ENCODE assay signal across 16 cellular contexts in the genomic region with DNA sequence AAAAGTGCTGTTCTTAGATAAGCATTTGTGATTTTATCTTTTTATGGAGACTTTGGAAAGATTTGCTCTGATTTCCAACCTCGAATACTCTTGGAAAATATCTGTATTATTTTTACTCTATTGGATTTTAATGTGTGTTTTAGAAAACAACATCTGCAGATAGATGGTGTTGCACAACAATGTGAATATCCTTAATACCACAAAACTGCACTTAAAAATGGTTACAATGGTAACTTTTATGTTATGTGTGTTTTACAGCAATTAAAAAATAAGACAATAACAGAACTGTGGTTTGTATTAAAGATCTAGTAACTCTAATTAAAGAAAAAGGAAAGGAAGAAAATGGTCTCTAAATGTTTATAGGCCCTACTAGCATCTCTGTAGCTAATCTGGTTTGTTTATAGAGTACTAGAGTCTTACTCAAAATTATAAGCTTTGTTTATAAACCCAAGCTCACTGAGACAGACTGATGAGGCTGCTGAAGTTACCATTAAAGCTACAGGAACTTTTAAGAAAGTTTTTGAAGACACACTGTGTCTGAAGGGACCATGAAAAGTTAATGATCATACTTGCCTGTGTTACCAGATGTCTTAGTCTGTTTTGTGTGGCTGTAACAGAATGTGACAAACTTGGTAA.
A peak's percentile ranks its signal among the peaks of the same experiment; 100 is the strongest.
DNase-seq lines count a peak whose midpoint lies in the region; ATAC-seq, FAIRE-seq and TF ChIP-seq lines count a peak whose summit lies in the region.
"Had no signal": no experiment of that assay in that cellular context is flagged by ENCODE, and none has a peak within 500 bp of the region (broad histone marks: within the 10 kb centered on the region; RNA-seq: fewer than 3 reads in every experiment).

No MANE protein-coding gene starts in this region.

- FAIRE-seq in kidney (lab: Jason Lieb, UNC) = peak; percentile 33

- no peaks in the 10 kb centered on the region for H3K27me3 Mint-ChIP-seq in activated naive CD8-positive, alpha-beta T cell treated with anti-CD3 and anti-CD28 coated beads, Interleukin-2, amount 10 ng/mL, durations not matched to agents 7 days and 5 days
- no peaks in the 10 kb centered on the region for H3K27me3 Mint-ChIP-seq in activated naive CD8-positive, alpha-beta T cell treated with anti-CD3 and anti-CD28 coated beads for 36 hours
- H3K27me3 Mint-ChIP-seq in activated CD8-positive, alpha-beta T cell treated with anti-CD3 and anti-CD28 coated beads, Interleukin-2, amount 10 ng/mL, durations not matched to agents 7 days and 5 days (ENCODE audit: low read depth) = no peaks in the 10 kb centered on the region
- no peaks in the 10 kb centered on the region for H3K27me3 Mint-ChIP-seq in CD8-positive, alpha-beta T cell (ENCODE audit: low read depth)

- no peak for TF ChIP-seq CTCF in kidney (IDR thresholded peaks at IDR 0.05; ENCODE audit: borderline replicate concordance, extremely low read depth, insufficient read depth)
- TF ChIP-seq CTCF in CD8-positive, alpha-beta T cell (IDR thresholded peaks at IDR 0.05) = no peak

- peak overlapping the region; percentile 96 for H3K27ac Mint-ChIP-seq in activated naive CD8-positive, alpha-beta T cell treated with anti-CD3 and anti-CD28 coated beads, Interleukin-2, amount 10 ng/mL, durations not matched to agents 7 days and 5 days
- no peak overlapping the region for H3K27ac Mint-ChIP-seq in activated naive CD8-positive, alpha-beta T cell treated with anti-CD3 and anti-CD28 coated beads for 36 hours
- peak overlapping the region; percentile 96 for H3K27ac Mint-ChIP-seq in activated CD8-positive, alpha-beta T cell treated with anti-CD3 and anti-CD28 coated beads, Interleukin-2, amount 10 ng/mL, durations not matched to agents 7 days and 5 days
- no peak overlapping the region for H3K27ac Mint-ChIP-seq in CD8-positive, alpha-beta T cell

- H3K4me1 ChIP-seq in kidney (ENCODE audit: control insufficient read depth in 1 of 2, insufficient read depth in 1 of 2, low read depth in 1 of 2, low read length in 2 of 2) = no peaks in the 10 kb centered on the region
- H3K4me1 ChIP-seq in stomach smooth muscle (ENCODE audit: control insufficient read depth, insufficient read depth, low read length) = peaks cover 21% of the 10 kb centered on the region
- no peaks in the 10 kb centered on the region for H3K4me1 ChIP-seq in CD8-positive, alpha-beta T cell (ENCODE audit: insufficient read depth, low read length)

- CTCF ChIA-PET in activated CD8-positive, alpha-beta T cell treated with anti-CD3 and anti-CD28 coated beads, Interleukin-2, amount 10 ng/mL, durations not matched to agents 7 days and 5 days (lab: Charles Lee) = interaction anchor here (1.0 to 25.7 kb wide), 9 partner anchors 10 to 140 kb away, joined by 3 to 775 read pairs (median 17); a partner anchor contains a TSS
- CTCF ChIA-PET in CD8-positive, alpha-beta T cell (lab: Charles Lee) = interaction anchor here (1.5 to 2.0 kb wide), 3 partner anchors 9 to 139 kb away, joined by 4 to 8 read pairs (median 7); a partner anchor contains a TSS

- no peaks in the 10 kb centered on the region for H3K9me3 ChIP-seq in kidney (ENCODE audit: control insufficient read depth in 1 of 2, low read length in 2 of 2)
- H3K9me3 ChIP-seq in stomach smooth muscle (ENCODE audit: control insufficient read depth in 2 of 2, low read length in 2 of 2) = no peaks in the 10 kb centered on the region
- no peaks in the 10 kb centered on the region for H3K9me3 ChIP-seq in CD8-positive, alpha-beta T cell (ENCODE audit: low read length)
- H3K9me3 ChIP-seq: MG63, uterus had no signal

- H3K36me3 Mint-ChIP-seq in activated naive CD8-positive, alpha-beta T cell treated with anti-CD3 and anti-CD28 coated beads, Interleukin-2, amount 10 ng/mL, durations not matched to agents 7 days and 5 days = peaks cover 16% of the 10 kb centered on the region
- no peaks in the 10 kb centered on the region for H3K36me3 Mint-ChIP-seq in activated naive CD8-positive, alpha-beta T cell treated with anti-CD3 and anti-CD28 coated beads for 36 hours
- H3K36me3 Mint-ChIP-seq in activated CD8-positive, alpha-beta T cell treated with anti-CD3 and anti-CD28 coated beads, Interleukin-2, amount 10 ng/mL, durations not matched to agents 7 days and 5 days (ENCODE audit: low read depth) = peaks cover 40% of the 10 kb centered on the region
- no peaks in the 10 kb centered on the region for H3K36me3 Mint-ChIP-seq in CD8-positive, alpha-beta T cell

- no peak for DNase-seq in activated naive CD8-positive, alpha-beta T cell treated with anti-CD3 and anti-CD28 coated beads, Interleukin-2, amount 10 ng/mL, durations not matched to agents 7 days and 5 days
- DNase-seq in activated naive CD8-positive, alpha-beta T cell treated with anti-CD3 and anti-CD28 coated beads for 36 hours = no peak
- no peak for DNase-seq in activated CD8-positive, alpha-beta T cell treated with anti-CD3 and anti-CD28 coated beads, Interleukin-2, amount 10 ng/mL, durations not matched to agents 7 days and 5 days
- no peak for DNase-seq in kidney
- DNase-seq in H7 = no peak
- no peak for DNase-seq in CD8-positive, alpha-beta T cell
- no peak for DNase-seq in NCI-H345 treated with DMSO at 0.1 percent for 48 hours (lab: John Stamatoyannopoulos, UW; ENCODE audit: unreplicated experiment)
- DNase-seq: activated CD8-positive, alpha-beta memory T cell treated with anti-CD3 and anti-CD28 coated beads, Interleukin-2, amount 50 U/mL, for 48 hours; MG63; NCI-H187; NCI-H526; uterus; WERI-Rb-1 had no signal

- no peak for ATAC-seq in activated naive CD8-positive, alpha-beta T cell treated with anti-CD3 and anti-CD28 coated beads, Interleukin-2, amount 10 ng/mL, durations not matched to agents 7 days and 5 days (ENCODE audit: low read depth)
- no peak for ATAC-seq in activated CD8-positive, alpha-beta T cell treated with anti-CD3 and anti-CD28 coated beads, Interleukin-2, amount 10 ng/mL, durations not matched to agents 7 days and 5 days
- no peak for ATAC-seq in CD8-positive, alpha-beta T cell
- ATAC-seq: HCT116, Panc1 had no signal

- POLR2A ChIA-PET in activated naive CD8-positive, alpha-beta T cell treated with anti-CD3 and anti-CD28 coated beads, Interleukin-2, amount 10 ng/mL, durations not matched to agents 7 days and 5 days (lab: Charles Lee) = interaction anchor here (1.0 to 2.1 kb wide), 3 partner anchors 8 to 139 kb away, joined by 3 to 7 read pairs (median 6); a partner anchor contains a TSS
- POLR2A ChIA-PET in activated CD8-positive, alpha-beta T cell treated with anti-CD3 and anti-CD28 coated beads, Interleukin-2, amount 10 ng/mL, durations not matched to agents 7 days and 5 days (lab: Charles Lee) = interaction anchor here (0.9 to 3.5 kb wide), 8 partner anchors 8 to 140 kb away, joined by 3 to 35 read pairs (median 16); a partner anchor contains a TSS
- POLR2A ChIA-PET in CD8-positive, alpha-beta T cell (lab: Charles Lee) = no interaction called here

- no peak overlapping the region for H3K4me3 ChIP-seq in kidney (ENCODE audit: low read length in 2 of 2)
- H3K4me3 ChIP-seq in stomach smooth muscle (ENCODE audit: low read length in 2 of 2) = no peak overlapping the region
- H3K4me3 ChIP-seq in H7 (ENCODE audit: insufficient read depth, low read depth, low read length) = no peak overlapping the region
- H3K4me3 ChIP-seq in CD8-positive, alpha-beta T cell (ENCODE audit: low read depth, low read length) = no peak overlapping the region
- H3K4me3 ChIP-seq: MG63, uterus had no signal

- H3K4me1 Mint-ChIP-seq in activated naive CD8-positive, alpha-beta T cell treated with anti-CD3 and anti-CD28 coated beads, Interleukin-2, amount 10 ng/mL, durations not matched to agents 7 days and 5 days = peaks cover 34% of the 10 kb centered on the region
- peaks cover 6% of the 10 kb centered on the region for H3K4me1 Mint-ChIP-seq in activated naive CD8-positive, alpha-beta T cell treated with anti-CD3 and anti-CD28 coated beads for 36 hours
- H3K4me1 Mint-ChIP-seq in activated CD8-positive, alpha-beta T cell treated with anti-CD3 and anti-CD28 coated beads, Interleukin-2, amount 10 ng/mL, durations not matched to agents 7 days and 5 days (ENCODE audit: low read depth) = peaks cover 77% of the 10 kb centered on the region
- peaks cover 10% of the 10 kb centered on the region for H3K4me1 Mint-ChIP-seq in CD8-positive, alpha-beta T cell (ENCODE audit: low read depth)

- H3K9me3 Mint-ChIP-seq in activated naive CD8-positive, alpha-beta T cell treated with anti-CD3 and anti-CD28 coated beads, Interleukin-2, amount 10 ng/mL, durations not matched to agents 7 days and 5 days = peaks cover 2% of the 10 kb centered on the region
- no peaks in the 10 kb centered on the region for H3K9me3 Mint-ChIP-seq in activated naive CD8-positive, alpha-beta T cell treated with anti-CD3 and anti-CD28 coated beads for 36 hours
- H3K9me3 Mint-ChIP-seq in activated CD8-positive, alpha-beta T cell treated with anti-CD3 and anti-CD28 coated beads, Interleukin-2, amount 10 ng/mL, durations not matched to agents 7 days and 5 days (ENCODE audit: insufficient read depth) = peaks cover 3% of the 10 kb centered on the region
- no peaks in the 10 kb centered on the region for H3K9me3 Mint-ChIP-seq in CD8-positive, alpha-beta T cell

- intact Hi-C loops in kidney (cut with DNase I) = no loop called here
- intact Hi-C loops in CD8-positive, alpha-beta T cell (cut with DNase I, micrococcal nuclease) = no loop called here

- no peaks in the 10 kb centered on the region for H3K36me3 ChIP-seq in kidney (ENCODE audit: control insufficient read depth in 1 of 2, insufficient read depth in 2 of 2, low read length in 2 of 2)
- no peaks in the 10 kb centered on the region for H3K36me3 ChIP-seq in stomach smooth muscle (ENCODE audit: control insufficient read depth in 2 of 2, insufficient read depth in 2 of 2, low read length in 2 of 2)
- H3K36me3 ChIP-seq in H7 (replicated peaks; ENCODE audit: control insufficient read depth, insufficient read depth, low read length) = no peaks in the 10 kb centered on the region
- H3K36me3 ChIP-seq in CD8-positive, alpha-beta T cell (ENCODE audit: insufficient read depth, low read length) = no peaks in the 10 kb centered on the region
- H3K36me3 ChIP-seq: MG63, uterus, WERI-Rb-1 had no signal

- H3K9ac ChIP-seq in kidney (ENCODE audit: low read length in 2 of 2) = no peak overlapping the region
- no peak overlapping the region for H3K9ac ChIP-seq in stomach smooth muscle (ENCODE audit: low read length in 2 of 2)

- H3K27ac ChIP-seq in kidney (ENCODE audit: low read depth in 2 of 2, low read length in 2 of 2) (no peak overlapping the region), stomach smooth muscle (ENCODE audit: low read length) (peak overlapping the region; percentile 2)
- no peak overlapping the region for H3K27ac ChIP-seq in CD8-positive, alpha-beta T cell (ENCODE audit: low read depth, low read length)
- H3K27ac ChIP-seq: WERI-Rb-1 had no signal

- H3K27me3 ChIP-seq in stomach smooth muscle (ENCODE audit: control insufficient read depth in 1 of 2, insufficient read depth in 2 of 2, low read length in 2 of 2) = no peaks in the 10 kb centered on the region
- no peaks in the 10 kb centered on the region for H3K27me3 ChIP-seq in H7 (ENCODE audit: control insufficient read depth, insufficient read depth, low read length)
- H3K27me3 ChIP-seq in CD8-positive, alpha-beta T cell (ENCODE audit: insufficient read depth, low read length) = no peaks in the 10 kb centered on the region
- H3K27me3 ChIP-seq: MG63, uterus had no signal

- no peak overlapping the region for H3K4me3 Mint-ChIP-seq in activated naive CD8-positive, alpha-beta T cell treated with anti-CD3 and anti-CD28 coated beads, Interleukin-2, amount 10 ng/mL, durations not matched to agents 7 days and 5 days
- no peak overlapping the region for H3K4me3 Mint-ChIP-seq in activated naive CD8-positive, alpha-beta T cell treated with anti-CD3 and anti-CD28 coated beads for 36 hours
- H3K4me3 Mint-ChIP-seq in activated CD8-positive, alpha-beta T cell treated with anti-CD3 and anti-CD28 coated beads, Interleukin-2, amount 10 ng/mL, durations not matched to agents 7 days and 5 days = no peak overlapping the region
- no peak overlapping the region for H3K4me3 Mint-ChIP-seq in CD8-positive, alpha-beta T cell

Comparison
In these comparisons a context has a peak if more than half of its experiments do, and no peak if none do; other contexts are left out.
1. H3K27ac Mint-ChIP-seq: peak in activated naive CD8-positive, alpha-beta T cell treated with anti-CD3 and anti-CD28 coated beads, Interleukin-2, amount 10 ng/mL, durations not matched to agents 7 days and 5 days (single experiment) and activated CD8-positive, alpha-beta T cell treated with anti-CD3 and anti-CD28 coated beads, Interleukin-2, amount 10 ng/mL, durations not matched to agents 7 days and 5 days (single experiment); none in activated naive CD8-positive, alpha-beta T cell treated with anti-CD3 and anti-CD28 coated beads for 36 hours (single experiment) and CD8-positive, alpha-beta T cell (single experiment).